ENCODE assay signal across 1 cellular context in genomic region chr15:67133738-67134576, GRCh38.
A peak's percentile ranks its signal among the peaks of the same experiment; 100 is the strongest.
TF ChIP-seq lines count a peak whose summit lies in the region.

No MANE protein-coding gene starts in this region.

TF ChIP-seq in GM12878, 131 proteins besides CTCF, POLR2A, EP300 and RAD21 (continued from another document):
- TF ChIP-seq ATF2 (IDR thresholded peaks at IDR 0.05; ENCODE audit: low read length) (peak; percentile 66; the same call in 1 of the 2 replicates), SREBF2 (IDR thresholded peaks at IDR 0.05; ENCODE audit: low read length) (no peak), SMAD5 (IDR thresholded peaks at IDR 0.05; ENCODE audit: low read depth) (no peak), RBBP5 (conservative IDR thresholded peaks at IDR 0.05) (no peak), RAD51 (IDR thresholded peaks at IDR 0.05) (no peak), ELK1 (IDR thresholded peaks at IDR 0.05; ENCODE audit: low read depth, low read length) (no peak), GATAD2B (conservative IDR thresholded peaks at IDR 0.05; ENCODE audit: low read depth) (peak; percentile 74), CHD2 (IDR thresholded peaks at IDR 0.05; ENCODE audit: borderline replicate concordance, low read depth, low read length) (0 out of 2 replicates have a peak, but pooled peaks have one; percentile 27), KLF5 (IDR thresholded peaks at IDR 0.05; ENCODE audit: partially characterized antibody) (no peak), SMC3 (IDR thresholded peaks at IDR 0.05; ENCODE audit: borderline replicate concordance, low read length) (peak; percentile 8; the same call in 1 of the 2 replicates), SREBF1 (IDR thresholded peaks at IDR 0.05; ENCODE audit: low read length) (no peak), MXI1 (IDR thresholded peaks at IDR 0.05; ENCODE audit: low read depth, low read length) (no peak), HDGF (IDR thresholded peaks at IDR 0.05) (0 out of 2 replicates have a peak, but pooled peaks have one; percentile 35), WRNIP1 (IDR thresholded peaks at IDR 0.05; ENCODE audit: borderline replicate concordance, low read depth, low read length) (no peak; the same call in 1 of the 2 replicates), MTA2 (IDR thresholded peaks at IDR 0.05; ENCODE audit: low read depth) (peak; percentile 76), MYC (IDR thresholded peaks at IDR 0.05; ENCODE audit: insufficient read depth, insufficient read length, insufficient replicate concordance, low read length, severe bottlenecking) (no peak), ZNF622 (IDR thresholded peaks at IDR 0.05) (no peak), EZH2 (IDR thresholded peaks at IDR 0.05; ENCODE audit: borderline replicate concordance, control insufficient read depth, low read depth, low read length) (no peak), ZBTB40 (IDR thresholded peaks at IDR 0.05; ENCODE audit: borderline replicate concordance) (no peak; the same call in 1 of the 2 replicates), HDAC2 (IDR thresholded peaks at IDR 0.05) (no peak), SRF (IDR thresholded peaks at IDR 0.05; ENCODE audit: low read depth in 2 of 2, low read length in 2 of 2) (no peak), NRF1 (conservative IDR thresholded peaks at IDR 0.05; ENCODE audit: low read depth, low read length) (no peak), RCOR1 (conservative IDR thresholded peaks at IDR 0.05; ENCODE audit: low read depth, low read length) (no peak), CBX3 (IDR thresholded peaks at IDR 0.05; ENCODE audit: borderline replicate concordance, low read depth) (no peak), PRDM15 (CRISPR knock-in tag; IDR thresholded peaks at IDR 0.05) (no peak), TCF3 (IDR thresholded peaks at IDR 0.05; ENCODE audit: borderline replicate concordance, insufficient read depth, low read depth, low read length) (no peak), RELB (IDR thresholded peaks at IDR 0.05; ENCODE audit: low read depth) (peak; percentile 91), POU2F2 (IDR thresholded peaks at IDR 0.05; ENCODE audit: borderline replicate concordance, low read depth, low read length) (no peak), PAX8 (IDR thresholded peaks at IDR 0.05) (no peak), KAT2A (conservative IDR thresholded peaks at IDR 0.05; ENCODE audit: control insufficient read depth, low read depth, low read length) (no peak), SIX5 (IDR thresholded peaks at IDR 0.05; ENCODE audit: low read depth, low read length, severe bottlenecking) (no peak), ZNF217 (IDR thresholded peaks at IDR 0.05) (0 out of 2 replicates have a peak, but pooled peaks have one; percentile 51), RB1 (IDR thresholded peaks at IDR 0.05; ENCODE audit: borderline replicate concordance) (no peak), MEF2A (IDR thresholded peaks at IDR 0.05; ENCODE audit: insufficient read depth, low read depth, low read length) (no peak), NKRF (conservative IDR thresholded peaks at IDR 0.05) (no peak), CBX5 (IDR thresholded peaks at IDR 0.05; ENCODE audit: low read depth) (no peak), HSF1 (IDR thresholded peaks at IDR 0.05; ENCODE audit: low read depth, low read length) (no peak), MEF2B (IDR thresholded peaks at IDR 0.05; ENCODE audit: partially characterized antibody, poor library complexity, severe bottlenecking) (peak; percentile 70), E2F4 (IDR thresholded peaks at IDR 0.05; ENCODE audit: low read depth, low read length) (no peak), USF2 (IDR thresholded peaks at IDR 0.05; ENCODE audit: borderline replicate concordance, low read depth, low read length) (no peak)
TF ChIP-seq in GM12878: peak in this region for 35.
